Comparison of ENCODE assay signal across 1 cellular context in genomic region chr16:30995927-30996323, GRCh38.
A peak's percentile ranks its signal among the peaks of the same experiment; 100 is the strongest.
TF ChIP-seq lines count a peak whose summit lies in the region.

No MANE protein-coding gene starts in this region.

TF ChIP-seq in HepG2, 621 proteins besides CTCF, POLR2A, EP300 and RAD21:
- no peak for TF ChIP-seq HOXA9 (CRISPR knock-in tag; IDR thresholded peaks at IDR 0.05; ENCODE audit: borderline replicate concordance)
- peak; percentile 92 for TF ChIP-seq PRPF4 (IDR thresholded peaks at IDR 0.05; ENCODE audit: low read depth, low read length, poor library complexity, severe bottlenecking)
- no peak for TF ChIP-seq CC2D1A (CRISPR knock-in tag; IDR thresholded peaks at IDR 0.05)
- TF ChIP-seq ZBTB38 (CRISPR knock-in tag; IDR thresholded peaks at IDR 0.05) = peak; percentile 26
- TF ChIP-seq STAT6 (CRISPR knock-in tag; IDR thresholded peaks at IDR 0.05; ENCODE audit: borderline replicate concordance) = 0 out of 2 replicates have a peak, but pooled peaks have one; percentile 3
- 0 out of 2 replicates have a peak, but pooled peaks have one; percentile 16 for TF ChIP-seq ZNF20 (CRISPR knock-in tag; IDR thresholded peaks at IDR 0.05)
- TF ChIP-seq FUBP1 (CRISPR knock-in tag; IDR thresholded peaks at IDR 0.05; ENCODE audit: borderline replicate concordance) = 0 out of 2 replicates have a peak, but pooled peaks have one; percentile 20
- TF ChIP-seq ZNF777 (CRISPR knock-in tag; IDR thresholded peaks at IDR 0.05) = peak; percentile 25; the same call in 1 of the 2 replicates
- TF ChIP-seq ZNF224 (CRISPR knock-in tag; IDR thresholded peaks at IDR 0.05) = 0 out of 2 replicates have a peak, but pooled peaks have one; percentile 1
- 0 out of 2 replicates have a peak, but pooled peaks have one; percentile 13 for TF ChIP-seq POGZ (CRISPR knock-in tag; IDR thresholded peaks at IDR 0.05)
- TF ChIP-seq SIX1 (CRISPR knock-in tag; IDR thresholded peaks at IDR 0.05; ENCODE audit: borderline replicate concordance) = no peak
- 0 out of 2 replicates have a peak, but pooled peaks have one; percentile 1 for TF ChIP-seq ZNF766 (CRISPR knock-in tag; IDR thresholded peaks at IDR 0.05; ENCODE audit: borderline replicate concordance)
